In genomic region chr11:128509990-128510389, GRCh38 we compare ENCODE assay signal across 12 cellular contexts.
DNase-seq lines count a peak whose midpoint lies in the region; ATAC-seq and TF ChIP-seq lines count a peak whose summit lies in the region.
"Had no signal": no experiment of that assay in that cellular context is flagged by ENCODE, and none has a peak within 500 bp of the region (broad histone marks: within the 10 kb centered on the region; RNA-seq: fewer than 3 reads in every experiment).

No MANE protein-coding gene starts in this region.

- H3K27me3 ChIP-seq in SU-DHL-6 (ENCODE audit: low read length) = no peaks in the 10 kb centered on the region
- H3K27me3 ChIP-seq: right atrium auricular region had no signal

- H3K4me3 Mint-ChIP-seq in activated CD4-positive, alpha-beta T cell treated with anti-CD3 and anti-CD28 coated beads, Interleukin-2, amount 10 ng/mL, durations not matched to agents 24 days and 14 days = peak overlapping the region; percentile 93
- no peak overlapping the region for H3K4me3 Mint-ChIP-seq in stimulated activated naive B cell treated with anti-CD40 and anti-IgM and Interleukin-4, amounts not matched to agents 10 μg/mL and 1 μg/mL and 100 μg/mL, for 72 hours

- no peaks in the 10 kb centered on the region for H3K9me2 ChIP-seq in SU-DHL-6 (replicated peaks; ENCODE audit: insufficient read depth, low read length)

- no peaks in the 10 kb centered on the region for H3K9me3 Mint-ChIP-seq in activated CD4-positive, alpha-beta T cell treated with anti-CD3 and anti-CD28 coated beads, Interleukin-2, amount 10 ng/mL, durations not matched to agents 24 days and 14 days
- H3K9me3 Mint-ChIP-seq in stimulated activated naive B cell treated with anti-CD40 and anti-IgM and Interleukin-4, amounts not matched to agents 10 μg/mL and 1 μg/mL and 100 μg/mL, for 72 hours = peaks cover 0 to 2% of the 10 kb centered on the region in 2 donors

- intact Hi-C loops in activated CD4-positive, alpha-beta T cell treated with anti-CD3 and anti-CD28 coated beads, Interleukin-2, amount 10 ng/mL, durations not matched to agents 24 days and 14 days (cut with micrococcal nuclease) = loop anchor here (1.0 to 5.0 kb wide), 6 partner anchors 8 to 338 kb away; no protein-coding TSS in a partner anchor

- no peak overlapping the region for H2AFZ ChIP-seq in SU-DHL-6 (ENCODE audit: low read depth, low read length, severe bottlenecking)

- peaks cover 100% of the 10 kb centered on the region for H3K79me2 ChIP-seq in SU-DHL-6 (ENCODE audit: insufficient read depth, low read length)

- H3K36me3 ChIP-seq in SU-DHL-6 (ENCODE audit: low read length) = peaks cover 9% of the 10 kb centered on the region; the same call in 1 of the 2 replicates

- peak overlapping the region; percentile 20; the same call in 1 of the 2 replicates for H3K9ac ChIP-seq in SU-DHL-6 (ENCODE audit: low read length)

- peaks cover 15% of the 10 kb centered on the region for H4K20me1 ChIP-seq in SU-DHL-6 (ENCODE audit: low read depth, low read length)

- H3K4me3 ChIP-seq in SU-DHL-6 (ENCODE audit: insufficient read depth, low read length, poor library complexity, severe bottlenecking) = no peak overlapping the region
- H3K4me3 ChIP-seq: right atrium auricular region had no signal

- H3F3A ChIP-seq in SU-DHL-6 (ENCODE audit: insufficient read depth) = peaks cover 28% of the 10 kb centered on the region

- H3K27ac Mint-ChIP-seq in activated CD4-positive, alpha-beta T cell treated with anti-CD3 and anti-CD28 coated beads, Interleukin-2, amount 10 ng/mL, durations not matched to agents 24 days and 14 days = peak overlapping the region; percentile 98
- H3K27ac Mint-ChIP-seq in stimulated activated naive B cell treated with anti-CD40 and anti-IgM and Interleukin-4, amounts not matched to agents 10 μg/mL and 1 μg/mL and 100 μg/mL, for 72 hours = peak overlapping the region; percentile 78

- H3K27me3 Mint-ChIP-seq in activated CD4-positive, alpha-beta T cell treated with anti-CD3 and anti-CD28 coated beads, Interleukin-2, amount 10 ng/mL, durations not matched to agents 24 days and 14 days = no peaks in the 10 kb centered on the region
- no peaks in the 10 kb centered on the region for H3K27me3 Mint-ChIP-seq in stimulated activated naive B cell treated with anti-CD40 and anti-IgM and Interleukin-4, amounts not matched to agents 10 μg/mL and 1 μg/mL and 100 μg/mL, for 72 hours

- H3K27ac ChIP-seq in SU-DHL-6 (ENCODE audit: low read depth, low read length) = peak overlapping the region; percentile 43; the same call in 1 of the 2 replicates
- H3K27ac ChIP-seq: right atrium auricular region had no signal

- H3K9me3 ChIP-seq in SU-DHL-6 (ENCODE audit: insufficient read depth, low read length) = no peaks in the 10 kb centered on the region
- H3K9me3 ChIP-seq: right atrium auricular region had no signal

- no peak for TF ChIP-seq CTCF in SU-DHL-6 (IDR thresholded peaks at IDR 0.05; ENCODE audit: insufficient read depth, low read length, poor library complexity, severe bottlenecking)

- peaks cover 94% of the 10 kb centered on the region for H3K4me1 Mint-ChIP-seq in activated CD4-positive, alpha-beta T cell treated with anti-CD3 and anti-CD28 coated beads, Interleukin-2, amount 10 ng/mL, durations not matched to agents 24 days and 14 days
- peaks cover 64 to 94% of the 10 kb centered on the region in 2 donors for H3K4me1 Mint-ChIP-seq in stimulated activated naive B cell treated with anti-CD40 and anti-IgM and Interleukin-4, amounts not matched to agents 10 μg/mL and 1 μg/mL and 100 μg/mL, for 72 hours

- peak; percentile 62 for DNase-seq in activated CD4-positive, alpha-beta T cell treated with anti-CD3 and anti-CD28 coated beads, Interleukin-2, amount 10 ng/mL, durations not matched to agents 24 days and 14 days
- DNase-seq in activated CD4-positive, alpha-beta T cell treated with anti-CD3 and anti-CD28 coated beads, Interleukin-2, amount 50 U/mL, for 1 hour = no peak
- DNase-seq in fibroblast of gingiva (ENCODE audit: low read depth) (peak; percentile 41), germinal center (ENCODE audit: low spot score) (no peak), NCI-H748 treated with DMSO at 0.1 percent for 48 hours (lab: John Stamatoyannopoulos, UW) (no peak)
- no peak for DNase-seq in stimulated activated naive B cell treated with anti-CD40 and anti-IgM and Interleukin-4, amounts not matched to agents 10 μg/mL and 1 μg/mL and 100 μg/mL, for 72 hours
- DNase-seq: ACHN, NCI-H1694, SIG-M5 had no signal

- H3K36me3 Mint-ChIP-seq in activated CD4-positive, alpha-beta T cell treated with anti-CD3 and anti-CD28 coated beads, Interleukin-2, amount 10 ng/mL, durations not matched to agents 24 days and 14 days (ENCODE audit: low read depth) = peaks cover 86% of the 10 kb centered on the region
- peaks cover 47 to 61% of the 10 kb centered on the region in 2 donors for H3K36me3 Mint-ChIP-seq in stimulated activated naive B cell treated with anti-CD40 and anti-IgM and Interleukin-4, amounts not matched to agents 10 μg/mL and 1 μg/mL and 100 μg/mL, for 72 hours

- ATAC-seq in stimulated activated naive B cell treated with anti-CD40 and anti-IgM and Interleukin-4, amounts not matched to agents 10 μg/mL and 1 μg/mL and 100 μg/mL, for 72 hours (replicated peaks) = no peak
- ATAC-seq in GM21381 (IDR thresholded peaks at IDR 0.05; ENCODE audit: unreplicated experiment) = no peak

- peak overlapping the region; percentile 96 for H3K4me2 ChIP-seq in SU-DHL-6 (ENCODE audit: low read depth, low read length, poor library complexity, severe bottlenecking)

Comparison
In these comparisons a context has a peak if more than half of its experiments do, and no peak if none do; other contexts are left out.
1. DNase-seq: peak in activated CD4-positive, alpha-beta T cell treated with anti-CD3 and anti-CD28 coated beads, Interleukin-2, amount 10 ng/mL, durations not matched to agents 24 days and 14 days (single experiment) and fibroblast of gingiva (single experiment); none in activated CD4-positive, alpha-beta T cell treated with anti-CD3 and anti-CD28 coated beads, Interleukin-2, amount 50 U/mL, for 1 hour (single experiment), stimulated activated naive B cell treated with anti-CD40 and anti-IgM and Interleukin-4, amounts not matched to agents 10 μg/mL and 1 μg/mL and 100 μg/mL, for 72 hours (single experiment), germinal center (single experiment) and NCI-H748 treated with DMSO at 0.1 percent for 48 hours (single experiment).